ENCODE assay signal across 1 cellular context in the genomic region with DNA sequence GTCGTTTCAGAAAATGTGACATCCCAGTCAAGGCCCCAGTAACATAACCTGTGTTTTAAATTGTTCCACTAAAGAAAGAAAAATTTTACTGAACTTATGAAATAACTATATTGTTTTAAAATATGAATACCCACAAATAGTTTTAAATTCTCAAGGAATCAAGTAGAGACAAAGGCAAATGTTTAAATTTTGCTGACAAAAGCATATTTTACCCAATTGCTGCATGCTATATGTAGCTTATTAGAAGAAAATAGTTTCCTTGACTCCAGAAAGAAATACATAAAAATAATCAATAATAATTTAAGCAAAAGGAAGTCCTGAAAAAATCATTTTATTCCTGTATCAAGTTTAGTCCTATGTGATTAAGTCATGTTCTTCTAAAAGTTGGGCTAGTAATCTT.
TF ChIP-seq lines count a peak whose summit lies in the region.

No MANE protein-coding gene starts in this region.

TF ChIP-seq in SK-N-SH treated with all-trans-retinoic acid at 6 μM for 48 hours, 23 proteins besides CTCF, POLR2A, EP300 and RAD21:
- TF ChIP-seq POU6F1 (CRISPR knock-in tag; IDR thresholded peaks at IDR 0.05; ENCODE audit: borderline replicate concordance, low read depth): no peak
- no peak for TF ChIP-seq ZNF565 (CRISPR knock-in tag; conservative IDR thresholded peaks at IDR 0.05; ENCODE audit: low read depth)
- TF ChIP-seq ZNF8 (CRISPR knock-in tag; IDR thresholded peaks at IDR 0.05): no peak
- TF ChIP-seq ZNF70 (CRISPR knock-in tag; IDR thresholded peaks at IDR 0.05): no peak
- no peak for TF ChIP-seq OSR1 (CRISPR knock-in tag; IDR thresholded peaks at IDR 0.05)
- TF ChIP-seq PATZ1 (CRISPR knock-in tag; IDR thresholded peaks at IDR 0.05; ENCODE audit: borderline replicate concordance): no peak
- TF ChIP-seq PPARA (CRISPR knock-in tag; IDR thresholded peaks at IDR 0.05; ENCODE audit: borderline replicate concordance): no peak
- no peak for TF ChIP-seq ZFP30 (CRISPR knock-in tag; IDR thresholded peaks at IDR 0.05)
- TF ChIP-seq ESRRG (CRISPR knock-in tag; IDR thresholded peaks at IDR 0.05): no peak
- TF ChIP-seq ISL1 (CRISPR knock-in tag; IDR thresholded peaks at IDR 0.05): no peak
